24 cellular contexts compared by ENCODE assay signal in genomic region chr3:142676151-142676550, GRCh38. TPM values are rescaled to one million over a fixed set of nuclear protein-coding genes. Genes with fewer than 3 reads are reported as not detected.
A peak's percentile ranks its signal among the peaks of the same experiment; 100 is the strongest.
DNase-seq lines count a peak whose midpoint lies in the region; ATAC-seq, FAIRE-seq and TF ChIP-seq lines count a peak whose summit lies in the region.
"Had no signal": no experiment of that assay in that cellular context is flagged by ENCODE, and none has a peak within 500 bp of the region (broad histone marks: within the 10 kb centered on the region; RNA-seq: fewer than 3 reads in every experiment).

No MANE protein-coding gene starts in this region.

- H3K9me3 ChIP-seq in endothelial cell of umbilical vein (replicated peaks; ENCODE audit: control insufficient read depth, insufficient read depth, low read length) (no peaks in the 10 kb centered on the region), GM23248 (ENCODE audit: low read depth) (no peaks in the 10 kb centered on the region)
- H3K9me3 ChIP-seq: A549; BLaER1 treated with 17β-estradiol and CSF1 and Interleukin-3, amounts not matched to agents 10 nM and 100 nM had no signal

- H3K36me3 ChIP-seq in endothelial cell of umbilical vein (ENCODE audit: control insufficient read depth in 2 of 2, extremely low read depth in 1 of 2, insufficient read depth in 2 of 2, low read length in 2 of 2) (no peaks in the 10 kb centered on the region), GM23248 (ENCODE audit: low read depth) (no peaks in the 10 kb centered on the region)
- H3K36me3 ChIP-seq: BLaER1 treated with 17β-estradiol and CSF1 and Interleukin-3, amounts not matched to agents 10 nM and 100 nM had no signal

- no peaks in the 10 kb centered on the region for H3K4me1 ChIP-seq in endothelial cell of umbilical vein (ENCODE audit: control insufficient read depth, extremely low read depth, insufficient read depth, low read length)
- no peaks in the 10 kb centered on the region for H3K4me1 ChIP-seq in GM23248 (ENCODE audit: insufficient read depth)
- H3K4me1 ChIP-seq: A549; BLaER1 treated with 17β-estradiol and CSF1 and Interleukin-3, amounts not matched to agents 10 nM and 100 nM had no signal

- H3K4me2 ChIP-seq in endothelial cell of umbilical vein (ENCODE audit: insufficient read depth, low read length) (no peak overlapping the region), GM23248 (ENCODE audit: unreplicated experiment) (no peak overlapping the region)
- H3K4me2 ChIP-seq: A549; BLaER1 treated with 17β-estradiol and CSF1 and Interleukin-3, amounts not matched to agents 10 nM and 100 nM had no signal

- no peak overlapping the region for H3K9ac ChIP-seq in endothelial cell of umbilical vein (replicated peaks; ENCODE audit: extremely low read depth, insufficient read depth, low read length)
- H3K9ac ChIP-seq in GM23248 = no peak overlapping the region
- H3K9ac ChIP-seq: BLaER1 treated with 17β-estradiol and CSF1 and Interleukin-3, amounts not matched to agents 10 nM and 100 nM had no signal

- intact Hi-C loops in endothelial cell of umbilical vein (cut with micrococcal nuclease) = no loop called here
- intact Hi-C loops in left colon (cut with DNase I, micrococcal nuclease) = no loop called here

- TF ChIP-seq POLR2A in endothelial cell of umbilical vein (IDR thresholded peaks at IDR 0.05; ENCODE audit: low read depth, low read length) = no peak

- no peaks in the 10 kb centered on the region for H3K9me2 ChIP-seq in GM23248 (ENCODE audit: insufficient read depth)

- H4K20me1 ChIP-seq in endothelial cell of umbilical vein (replicated peaks; ENCODE audit: control insufficient read depth, extremely low read depth, insufficient read depth, low read length) (no peaks in the 10 kb centered on the region), GM23248 (ENCODE audit: insufficient read depth) (no peaks in the 10 kb centered on the region)
- H4K20me1 ChIP-seq: BLaER1 treated with 17β-estradiol and CSF1 and Interleukin-3, amounts not matched to agents 10 nM and 100 nM had no signal

- ATAC-seq in left colon = peak; percentile 56
- ATAC-seq: A549; CD8-positive, alpha-beta T cell; GM12878 had no signal

- H3K79me2 ChIP-seq in endothelial cell of umbilical vein (ENCODE audit: control insufficient read depth, insufficient read depth, low read length) = no peaks in the 10 kb centered on the region
- H3K79me2 ChIP-seq in GM23248 (ENCODE audit: insufficient read depth) = no peaks in the 10 kb centered on the region

- H2AFZ ChIP-seq in endothelial cell of umbilical vein (ENCODE audit: low read depth, low read length) = no peak overlapping the region
- H2AFZ ChIP-seq in GM23248 = no peak overlapping the region

- in situ Hi-C loops in GM23248 (cut with MboI) = no loop called here

- H3F3A ChIP-seq in GM23248 (ENCODE audit: insufficient read depth) = no peaks in the 10 kb centered on the region

- WGBS in GM23248 (ENCODE audit: low coverage in 1 of 2, low lambda C conversion rate in 2 of 2, missing lambda C conversion rate in 2 of 2), 2 experiments = 94 to 95% methylated on average over 2 of the region's 2 CpGs

- no peak overlapping the region for H3K4me3 ChIP-seq in endothelial cell of umbilical vein (replicated peaks in 1 of 3; ENCODE audit: insufficient read depth in 1 of 3, low read depth in 1 of 3, low read length in 3 of 3)
- H3K4me3 ChIP-seq in GM23248 = no peak overlapping the region
- H3K4me3 ChIP-seq: A549; BLaER1 treated with 17β-estradiol and CSF1 and Interleukin-3, amounts not matched to agents 10 nM and 100 nM; GM12878 had no signal

- BruUV-seq in endothelial cell of umbilical vein (replicated peaks; lab: Mats Ljungman, UMichigan) = no TSS peak

- dilution Hi-C loops in endothelial cell of umbilical vein (cut with MboI; ENCODE audit: extremely low pct_ligation_motif_present, low sequenced_read_pairs) = no loop called here

- CTCF ChIA-PET in endothelial cell of umbilical vein (lab: Charles Lee) = interaction anchor here (2.2 kb wide), 1 partner anchor 9 kb away, joined by 4 read pairs; no protein-coding TSS in a partner anchor

- H3K27me3 ChIP-seq in endothelial cell of umbilical vein (ENCODE audit: control insufficient read depth in 2 of 2, insufficient read depth in 2 of 2, low read length in 2 of 2) (no peaks in the 10 kb centered on the region), GM23248 (replicated peaks; ENCODE audit: insufficient read depth) (no peaks in the 10 kb centered on the region)
- H3K27me3 ChIP-seq: BLaER1 treated with 17β-estradiol and CSF1 and Interleukin-3, amounts not matched to agents 10 nM and 100 nM had no signal

- FAIRE-seq in endothelial cell of umbilical vein (lab: Jason Lieb, UNC) = no peak
- FAIRE-seq: A549, GM12878, GM12892, GM18507 had no signal

- no peak for TF ChIP-seq CTCF in endothelial cell of umbilical vein (IDR thresholded peaks at IDR 0.05; ENCODE audit: extremely low read depth in 1 of 2, insufficient read depth in 1 of 2, low read depth in 1 of 2, low read length in 2 of 2)

- H3K9me1 ChIP-seq in endothelial cell of umbilical vein (replicated peaks; ENCODE audit: control insufficient read depth, extremely low read depth, insufficient read depth, low read length) = no peaks in the 10 kb centered on the region

- H3K27ac ChIP-seq in endothelial cell of umbilical vein (ENCODE audit: insufficient read depth, low read depth, low read length) (no peak overlapping the region), GM23248 (no peak overlapping the region)
- H3K27ac ChIP-seq: 22Rv1; A549; BLaER1 treated with 17β-estradiol and CSF1 and Interleukin-3, amounts not matched to agents 10 nM and 100 nM; C4-2B had no signal

- DNase-seq in COLO829 (ENCODE audit: low spot score) (peak; percentile 56), endothelial cell of umbilical vein (ENCODE audit: low read depth, low spot score) (peak; percentile 16), left colon (no peak), nucleus accumbens (lab: John Stamatoyannopoulos, UW) (no peak), NAMALWA (ENCODE audit: low spot score) (no peak), GM23248 (no peak)
- DNase-seq: AML-193; CD4-positive, alpha-beta T cell; CD8-positive, alpha-beta T cell; COR-L47; DMS 273 treated with DMSO at 0.1 percent for 48 hours; DMS153; DMS53; DMS79; DND-41; EL; GDM1 had no signal

- POLR2A ChIA-PET in endothelial cell of umbilical vein (lab: Charles Lee) = no interaction called here

TF ChIP-seq in endothelial cell of umbilical vein, 7 proteins besides CTCF, POLR2A, EP300 and RAD21:
- TF ChIP-seq EZH2 (IDR thresholded peaks at IDR 0.05; ENCODE audit: borderline replicate concordance, low read depth, low read length, severe bottlenecking) (no peak), GATA2 (IDR thresholded peaks at IDR 0.05; ENCODE audit: insufficient read depth, insufficient read length, low read depth, low read length) (no peak), JUN (IDR thresholded peaks at IDR 0.05; ENCODE audit: borderline replicate concordance, insufficient read depth, insufficient read length, low read depth) (no peak), FOS (IDR thresholded peaks at IDR 0.05; ENCODE audit: borderline replicate concordance, insufficient read depth, low read length) (no peak), MYC (IDR thresholded peaks at IDR 0.05; ENCODE audit: low read depth, low read length) (no peak), POLR2AphosphoS5 (IDR thresholded peaks at IDR 0.05; ENCODE audit: insufficient read depth, low read depth, low read length) (no peak)
- TF ChIP-seq, protein P1, sequence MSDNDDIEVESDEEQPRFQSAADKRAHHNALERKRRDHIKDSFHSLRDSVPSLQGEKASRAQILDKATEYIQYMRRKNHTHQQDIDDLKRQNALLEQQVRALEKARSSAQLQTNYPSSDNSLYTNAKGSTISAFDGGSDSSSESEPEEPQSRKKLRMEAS (IDR thresholded peaks at IDR 0.05; ENCODE audit: insufficient read depth, insufficient read length) = no peak

RNA-seq across cellular contexts. Expression of gene TRPC1, which starts 47.7 kb away (rescaled TPM):
- 5.6 and 5.9 TPM in 2 replicates for total RNA-seq in endothelial cell of umbilical vein
- 3.0 and 3.5 TPM in 2 replicates for polyA plus RNA-seq in endothelial cell of umbilical vein
- 2.2 and 2.3 TPM in 2 replicates for polyA plus RNA-seq in endothelial cell of umbilical vein (2011; cell fraction: cytosol; rRNA removed)
- polyA plus RNA-seq in endothelial cell of umbilical vein (2011; cell fraction: nucleus; rRNA removed) = 19.4 and 23.8 TPM in 2 replicates
- polyA plus RNA-seq in endothelial cell of umbilical vein (2012) = 4.1 and 6.2 TPM in 2 replicates
- polyA minus RNA-seq in endothelial cell of umbilical vein = 12.2 and 20.5 TPM in 2 replicates
- 5.1 TPM for polyA minus RNA-seq in endothelial cell of umbilical vein (2011; cell fraction: cytosol; rRNA and poly(A)+ RNA removed)
- polyA minus RNA-seq in endothelial cell of umbilical vein (2011; cell fraction: nucleus; rRNA and poly(A)+ RNA removed) = 31.8 and 34.0 TPM in 2 replicates
- total RNA-seq in left colon = 1 to 10 TPM in 1 of 2 donors, under 1 TPM in 1; 0.76 to 2.5 TPM
- total RNA-seq in GM23248 (2014; rRNA removed; shearing (Covaris generic)) = 17.1 and 20.4 TPM in 2 replicates
- 5.1 and 7.7 TPM in 2 replicates for polyA plus RNA-seq in GM23248 (2016; fragmentation: Nextera tagmentation; extraction: Ambion mirVana)

Comparison
In these comparisons a context has a peak if more than half of its experiments do, and no peak if none do; other contexts are left out.
1. DNase-seq: peak in COLO829 (single experiment) and endothelial cell of umbilical vein (single experiment); none in left colon (0 of 2), nucleus accumbens (0 of 56), NAMALWA (single experiment) and GM23248 (single experiment).